In genomic region chr10:31947144-31947926, GRCh38 we compare ENCODE assay signal across 8 cellular contexts. TPM values are rescaled to one million over a fixed set of nuclear protein-coding genes. Genes with fewer than 3 reads are reported as not detected.
DNase-seq lines count a peak whose midpoint lies in the region; ATAC-seq and TF ChIP-seq lines count a peak whose summit lies in the region.

No MANE protein-coding gene starts in this region.

- DNase-seq in Calu3 (peak; percentile 53), NCI-H2081 treated with DMSO at 0.1 percent for 48 hours (lab: John Stamatoyannopoulos, UW) (peak; percentile 20), left lung (no peak), erythroblast (lab: John Stamatoyannopoulos, UW) (no peak)
- DNase-seq in stimulated activated effector memory CD8-positive, alpha-beta T cell treated with anti-CD3 and anti-CD28 coated beads, Interleukin-12 subunit alpha, Interleukin-12 subunit beta, amount 100 ng/mL, for 72 hours (ENCODE audit: low spot score in 2 of 2) = no peak

- peak; percentile 87 for ATAC-seq in left lung
- no peak for ATAC-seq in GM21447 (IDR thresholded peaks at IDR 0.05; ENCODE audit: unreplicated experiment)
- ATAC-seq in HG03135 (IDR thresholded peaks at IDR 0.05; ENCODE audit: unreplicated experiment) = no peak
- ATAC-seq in stimulated activated effector memory CD8-positive, alpha-beta T cell treated with anti-CD3 and anti-CD28 coated beads, Interleukin-12 subunit alpha, Interleukin-12 subunit beta, amount 100 ng/mL, for 72 hours = no peak

- H3K27ac Mint-ChIP-seq in Calu3 (ENCODE audit: unreplicated experiment) (peak overlapping the region; percentile 78), brain (peak overlapping the region in 4 of 5 experiments; percentile 6 to 67 (median 42))
- H3K27ac Mint-ChIP-seq in stimulated activated effector memory CD8-positive, alpha-beta T cell treated with anti-CD3 and anti-CD28 coated beads, Interleukin-12 subunit alpha, Interleukin-12 subunit beta, amount 100 ng/mL, for 72 hours = no peak overlapping the region

- H3K27me3 Mint-ChIP-seq in Calu3 (ENCODE audit: unreplicated experiment) (no peaks in the 10 kb centered on the region), brain (no peaks in the 10 kb centered on the region)

- H3K27ac ChIP-seq in left lung = peak overlapping the region; percentile 28 to 39

- H3K4me1 Mint-ChIP-seq in Calu3 (ENCODE audit: low read depth, unreplicated experiment) (peaks cover 51% of the 10 kb centered on the region), brain (peaks cover 30% of the 10 kb centered on the region)
- no peaks in the 10 kb centered on the region for H3K4me1 Mint-ChIP-seq in stimulated activated effector memory CD8-positive, alpha-beta T cell treated with anti-CD3 and anti-CD28 coated beads, Interleukin-12 subunit alpha, Interleukin-12 subunit beta, amount 100 ng/mL, for 72 hours

- H3K4me1 ChIP-seq in left lung = peaks cover 5 to 31% of the 10 kb centered on the region in 2 donors

- H3K36me3 ChIP-seq in left lung = no peaks in the 10 kb centered on the region

- CTCF ChIA-PET in Calu3 (lab: Charles Lee) = interaction anchor here (0.6 to 1.9 kb wide), 5 partner anchors 16 to 1624 kb away, joined by 4 to 13 read pairs (median 4); no protein-coding TSS in a partner anchor

- H3K4me3 Mint-ChIP-seq in Calu3 (ENCODE audit: low read depth, unreplicated experiment) (peak overlapping the region; percentile 31), brain (peak overlapping the region in 4 of 5 experiments; percentile 2 to 22 (median 6))
- H3K4me3 Mint-ChIP-seq in stimulated activated effector memory CD8-positive, alpha-beta T cell treated with anti-CD3 and anti-CD28 coated beads, Interleukin-12 subunit alpha, Interleukin-12 subunit beta, amount 100 ng/mL, for 72 hours = no peak overlapping the region

- H3K4me3 ChIP-seq in left lung = no peak overlapping the region

- TF ChIP-seq CTCF in Calu3 (IDR thresholded peaks at IDR 0.05; ENCODE audit: unreplicated experiment) = no peak
- TF ChIP-seq CTCF in brain (conservative IDR thresholded peaks at IDR 0.05) = peak; percentile 28 to 60
- peak in 1 of 2 donors; percentile 14 for TF ChIP-seq CTCF in left lung (IDR thresholded peaks at IDR 0.05)

- H3K36me3 Mint-ChIP-seq in Calu3 (ENCODE audit: insufficient read depth, unreplicated experiment) (peaks cover 6% of the 10 kb centered on the region), brain (no peaks in the 10 kb centered on the region)
- H3K36me3 Mint-ChIP-seq in stimulated activated effector memory CD8-positive, alpha-beta T cell treated with anti-CD3 and anti-CD28 coated beads, Interleukin-12 subunit alpha, Interleukin-12 subunit beta, amount 100 ng/mL, for 72 hours = no peaks in the 10 kb centered on the region

- intact Hi-C loops in Calu3 (cut with micrococcal nuclease; ENCODE audit: unreplicated experiment) (loop anchor here (1.0 to 2.0 kb wide), 2 partner anchors 85 to 111 kb away; no protein-coding TSS in a partner anchor), left lung (cut with DNase I) (loop anchor here in 1 of 2 donors (5.0 kb wide), 1 partner anchor 85 kb away; no protein-coding TSS in a partner anchor)

- H3K9me3 Mint-ChIP-seq in Calu3 (ENCODE audit: low read depth, unreplicated experiment) = no peaks in the 10 kb centered on the region
- H3K9me3 Mint-ChIP-seq in brain = peaks cover 5 to 14% (median 9%) of the 10 kb centered on the region in 5 experiments
- peaks cover 2% of the 10 kb centered on the region for H3K9me3 Mint-ChIP-seq in stimulated activated effector memory CD8-positive, alpha-beta T cell treated with anti-CD3 and anti-CD28 coated beads, Interleukin-12 subunit alpha, Interleukin-12 subunit beta, amount 100 ng/mL, for 72 hours

- H3K9me3 ChIP-seq in left lung = no peaks in the 10 kb centered on the region

- TF ChIP-seq POLR2A in erythroblast (IDR thresholded peaks at IDR 0.05; ENCODE audit: low read length) = no peak

- BruUV-seq in Calu3 (replicated peaks; lab: Mats Ljungman, UMichigan) = no TSS peak

- no peaks in the 10 kb centered on the region for H3K27me3 ChIP-seq in left lung

RNA-seq across cellular contexts. Expression of gene ARHGAP12, which starts 18.7 kb away (rescaled TPM):
- 56.0 and 60.7 TPM in 2 replicates for total RNA-seq in Calu3 (2022)
- 7.1 TPM for polyA plus RNA-seq in brain (ENCODE audit: insufficient read depth, low read depth, low replicate concordance)
- 10 to 100 TPM; 25.5 TPM for total RNA-seq in left lung

Comparison
In these comparisons a context has a peak if more than half of its experiments do, and no peak if none do; other contexts are left out.
1. DNase-seq: peak in Calu3 (single experiment) and NCI-H2081 treated with DMSO at 0.1 percent for 48 hours (single experiment); none in left lung (0 of 2), erythroblast (0 of 2) and stimulated activated effector memory CD8-positive, alpha-beta T cell treated with anti-CD3 and anti-CD28 coated beads, Interleukin-12 subunit alpha, Interleukin-12 subunit beta, amount 100 ng/mL, for 72 hours (0 of 2).